Comparison of ENCODE assay signal across 16 cellular contexts in the genomic region with DNA sequence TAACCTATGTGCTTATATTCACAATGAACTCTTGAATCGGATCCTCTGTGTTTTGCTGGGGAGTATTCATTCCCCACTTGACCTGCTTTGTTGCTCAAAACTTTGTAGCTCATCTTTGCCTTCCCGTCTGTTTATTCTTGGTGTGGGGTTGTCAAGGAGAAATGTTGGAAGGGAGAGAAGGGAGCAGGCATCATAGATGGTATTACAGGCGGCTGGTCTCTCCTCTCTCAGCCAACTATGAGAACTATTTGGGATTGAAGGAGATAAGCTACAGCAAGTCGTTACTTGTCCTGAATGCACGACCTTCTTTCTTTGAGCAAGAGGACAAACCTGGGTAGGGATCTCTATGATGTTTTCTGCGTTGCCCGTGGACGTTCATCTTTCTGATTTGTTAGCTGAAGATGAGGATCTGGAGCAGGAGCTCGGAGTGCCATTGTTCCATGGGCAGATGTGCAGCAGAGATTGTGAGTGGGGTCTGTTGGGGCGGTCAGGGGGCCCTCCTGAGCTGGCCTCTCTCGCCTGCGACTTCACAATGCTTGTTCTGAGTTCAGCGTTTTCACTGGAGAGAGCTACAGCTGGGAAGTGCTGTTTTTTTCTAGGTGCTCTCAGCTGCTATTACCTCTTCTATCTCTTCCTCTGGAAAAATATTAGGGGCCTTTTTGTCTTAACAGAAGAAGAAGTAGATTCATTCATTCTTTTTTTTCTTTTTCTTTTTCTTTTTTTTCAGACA.
DNase-seq lines count a peak whose midpoint lies in the region; ATAC-seq and TF ChIP-seq lines count a peak whose summit lies in the region.
"Had no signal": no experiment of that assay in that cellular context is flagged by ENCODE, and none has a peak within 500 bp of the region (broad histone marks: within the 10 kb centered on the region; RNA-seq: fewer than 3 reads in every experiment).

No MANE protein-coding gene starts in this region.

- H3K9me3 ChIP-seq in mucosa of descending colon: no peaks in the 10 kb centered on the region
- H3K9me3 ChIP-seq in HAP-1: no peaks in the 10 kb centered on the region

- peak overlapping the region in 1 of 2 donors; percentile 53 for H3K27ac ChIP-seq in coronary artery

- in situ Hi-C loops in HAP-1 (cut with MboI; ENCODE audit: low sequenced_read_pairs): no loop called here

- no peaks in the 10 kb centered on the region for H3K27me3 ChIP-seq in HAP-1 (ENCODE audit: low read depth)

- TF ChIP-seq CTCF in coronary artery (IDR thresholded peaks at IDR 0.05) (no peak), mucosa of descending colon (IDR thresholded peaks at IDR 0.05) (no peak)

- H3K4me3 ChIP-seq in coronary artery (peak overlapping the region; percentile 2), mucosa of descending colon (no peak overlapping the region), HAP-1 (no peak overlapping the region)

- H3K36me3 ChIP-seq in mucosa of descending colon (ENCODE audit: low read depth) (no peaks in the 10 kb centered on the region), HAP-1 (replicated peaks) (no peaks in the 10 kb centered on the region)

- no peak for ATAC-seq in mucosa of descending colon
- ATAC-seq: activated T-cell treated with anti-CD3 and anti-CD28 coated beads, Interleukin-2, amount 50 U/mL, for 72 hours had no signal

- intact Hi-C loops in mucosa of descending colon (cut with DNase I, micrococcal nuclease): no loop called here

- DNase-seq in GM04503 (ENCODE audit: low read depth) (peak; percentile 58), coronary artery (ENCODE audit: low spot score) (no peak), islet precursor cell (peak; percentile 61), retina (peak; percentile 23), mucosa of descending colon (no peak), NCI-H69 (lab: John Stamatoyannopoulos, UW) (no peak), cerebellum (ENCODE audit: low spot score) (no peak), HAP-1 (ENCODE audit: low spot score in 2 of 2) (no peak)
- DNase-seq: activated CD4-positive, alpha-beta T cell treated with anti-CD3 and anti-CD28 coated beads, Interleukin-2, amount 50 U/mL, for 4 hours; activated T-cell treated with anti-CD3 and anti-CD28 coated beads, Interleukin-2, amount 50 U/mL, for 72 hours; amniotic stem cell; immature natural killer cell; NCI-H2081; NCI-H774; SIG-M5; stimulated activated naive CD4-positive, alpha-beta T cell had no signal

- no peaks in the 10 kb centered on the region for H3K4me1 ChIP-seq in mucosa of descending colon (ENCODE audit: low read depth)
- H3K4me1 ChIP-seq in HAP-1: no peaks in the 10 kb centered on the region

Comparison
In these comparisons a context has a peak if more than half of its experiments do, and no peak if none do; other contexts are left out.
1. DNase-seq: peak in GM04503 (single experiment), islet precursor cell (single experiment) and retina (single experiment); none in coronary artery (single experiment), mucosa of descending colon (0 of 3), NCI-H69 (single experiment), cerebellum (single experiment) and HAP-1 (0 of 2).